Comparison of ENCODE assay signal across 12 cellular contexts in genomic region chr7:1943933-1944618, GRCh38.
DNase-seq lines count a peak whose midpoint lies in the region; ATAC-seq lines count a peak whose summit lies in the region.
"Had no signal": no experiment of that assay in that cellular context is flagged by ENCODE, and none has a peak within 500 bp of the region (broad histone marks: within the 10 kb centered on the region; RNA-seq: fewer than 3 reads in every experiment).

No MANE protein-coding gene starts in this region.

- no peak overlapping the region for H3K4me3 ChIP-seq in iPS-20b (ENCODE audit: low read length)
- H3K4me3 ChIP-seq: HAP-1, smooth muscle cell, stomach had no signal

- no peaks in the 10 kb centered on the region for H3K36me3 ChIP-seq in iPS-20b (ENCODE audit: insufficient read depth, low read depth, low read length)
- H3K36me3 ChIP-seq: HAP-1 had no signal

- peaks cover 13% of the 10 kb centered on the region; the same call in 1 of the 2 replicates for H3K4me1 ChIP-seq in iPS-20b (ENCODE audit: insufficient read depth, low read length)

- H3K27ac Mint-ChIP-seq in activated naive CD4-positive, alpha-beta T cell treated with anti-CD3 and anti-CD28 coated beads, Interleukin-2, amount 50 U/mL, for 24 hours = no peak overlapping the region
- peak overlapping the region; percentile 43 for H3K27ac Mint-ChIP-seq in activated CD8-positive, alpha-beta T cell treated with anti-CD3 and anti-CD28 coated beads, Interleukin-2, amount 10 ng/mL, durations not matched to agents 7 days and 5 days
- peak overlapping the region; percentile 37 for H3K27ac Mint-ChIP-seq in stimulated activated effector memory CD8-positive, alpha-beta T cell treated with anti-CD3 and anti-CD28 coated beads, Interleukin-12 subunit alpha, Interleukin-12 subunit beta, amount 100 ng/mL, for 72 hours
- H3K27ac Mint-ChIP-seq: activated T-cell treated with anti-CD3 and anti-CD28 coated beads, Interleukin-2, amount 50 U/mL, for 72 hours had no signal

- H3K4me3 Mint-ChIP-seq in activated naive CD4-positive, alpha-beta T cell treated with anti-CD3 and anti-CD28 coated beads, Interleukin-2, amount 50 U/mL, for 24 hours = peak overlapping the region; percentile 43
- H3K4me3 Mint-ChIP-seq in activated CD8-positive, alpha-beta T cell treated with anti-CD3 and anti-CD28 coated beads, Interleukin-2, amount 10 ng/mL, durations not matched to agents 7 days and 5 days = peak overlapping the region; percentile 35
- no peak overlapping the region for H3K4me3 Mint-ChIP-seq in stimulated activated effector memory CD8-positive, alpha-beta T cell treated with anti-CD3 and anti-CD28 coated beads, Interleukin-12 subunit alpha, Interleukin-12 subunit beta, amount 100 ng/mL, for 72 hours
- H3K4me3 Mint-ChIP-seq: activated T-cell treated with anti-CD3 and anti-CD28 coated beads, Interleukin-2, amount 50 U/mL, for 72 hours had no signal

- H3K4me1 Mint-ChIP-seq in activated naive CD4-positive, alpha-beta T cell treated with anti-CD3 and anti-CD28 coated beads, Interleukin-2, amount 50 U/mL, for 24 hours = peaks cover 50% of the 10 kb centered on the region
- peaks cover 61% of the 10 kb centered on the region for H3K4me1 Mint-ChIP-seq in activated CD8-positive, alpha-beta T cell treated with anti-CD3 and anti-CD28 coated beads, Interleukin-2, amount 10 ng/mL, durations not matched to agents 7 days and 5 days (ENCODE audit: low read depth)
- peaks cover 57% of the 10 kb centered on the region for H3K4me1 Mint-ChIP-seq in stimulated activated effector memory CD8-positive, alpha-beta T cell treated with anti-CD3 and anti-CD28 coated beads, Interleukin-12 subunit alpha, Interleukin-12 subunit beta, amount 100 ng/mL, for 72 hours

- H3K9ac ChIP-seq in iPS-20b (ENCODE audit: low read depth, low read length) = no peak overlapping the region

- no peaks in the 10 kb centered on the region for H3K27me3 Mint-ChIP-seq in activated naive CD4-positive, alpha-beta T cell treated with anti-CD3 and anti-CD28 coated beads, Interleukin-2, amount 50 U/mL, for 24 hours
- peaks cover 5% of the 10 kb centered on the region for H3K27me3 Mint-ChIP-seq in activated CD8-positive, alpha-beta T cell treated with anti-CD3 and anti-CD28 coated beads, Interleukin-2, amount 10 ng/mL, durations not matched to agents 7 days and 5 days (ENCODE audit: low read depth)

- H3K36me3 Mint-ChIP-seq in activated naive CD4-positive, alpha-beta T cell treated with anti-CD3 and anti-CD28 coated beads, Interleukin-2, amount 50 U/mL, for 24 hours = no peaks in the 10 kb centered on the region
- peaks cover 5% of the 10 kb centered on the region for H3K36me3 Mint-ChIP-seq in activated CD8-positive, alpha-beta T cell treated with anti-CD3 and anti-CD28 coated beads, Interleukin-2, amount 10 ng/mL, durations not matched to agents 7 days and 5 days (ENCODE audit: low read depth)
- peaks cover 12% of the 10 kb centered on the region for H3K36me3 Mint-ChIP-seq in stimulated activated effector memory CD8-positive, alpha-beta T cell treated with anti-CD3 and anti-CD28 coated beads, Interleukin-12 subunit alpha, Interleukin-12 subunit beta, amount 100 ng/mL, for 72 hours

- H3K27me3 ChIP-seq in iPS-20b (ENCODE audit: insufficient read depth, low read length) = no peaks in the 10 kb centered on the region
- H3K27me3 ChIP-seq: stomach had no signal

- no peak for DNase-seq in activated naive CD4-positive, alpha-beta T cell (lab: John Stamatoyannopoulos, UW)
- DNase-seq in activated CD8-positive, alpha-beta T cell treated with anti-CD3 and anti-CD28 coated beads, Interleukin-2, amount 10 ng/mL, durations not matched to agents 7 days and 5 days = peak; percentile 70
- DNase-seq in stimulated activated effector memory CD8-positive, alpha-beta T cell treated with anti-CD3 and anti-CD28 coated beads, Interleukin-12 subunit alpha, Interleukin-12 subunit beta, amount 100 ng/mL, for 72 hours (ENCODE audit: low spot score in 2 of 2) = no peak
- DNase-seq: activated T-cell treated with anti-CD3 and anti-CD28 coated beads, Interleukin-2, amount 50 U/mL, for 72 hours; stomach had no signal

- CTCF ChIA-PET in activated CD8-positive, alpha-beta T cell treated with anti-CD3 and anti-CD28 coated beads, Interleukin-2, amount 10 ng/mL, durations not matched to agents 7 days and 5 days (lab: Charles Lee) = no interaction called here

- ATAC-seq in activated CD8-positive, alpha-beta T cell treated with anti-CD3 and anti-CD28 coated beads, Interleukin-2, amount 10 ng/mL, durations not matched to agents 7 days and 5 days = no peak
- no peak for ATAC-seq in stimulated activated effector memory CD8-positive, alpha-beta T cell treated with anti-CD3 and anti-CD28 coated beads, Interleukin-12 subunit alpha, Interleukin-12 subunit beta, amount 100 ng/mL, for 72 hours
- ATAC-seq in HG03045 (IDR thresholded peaks at IDR 0.05; ENCODE audit: unreplicated experiment) (no peak), HG03571 (IDR thresholded peaks at IDR 0.05; ENCODE audit: unreplicated experiment) (no peak), GM21529 (IDR thresholded peaks at IDR 0.05; ENCODE audit: unreplicated experiment) (no peak)
- ATAC-seq: activated T-cell treated with anti-CD3 and anti-CD28 coated beads, Interleukin-2, amount 50 U/mL, for 72 hours had no signal

- POLR2A ChIA-PET in activated CD8-positive, alpha-beta T cell treated with anti-CD3 and anti-CD28 coated beads, Interleukin-2, amount 10 ng/mL, durations not matched to agents 7 days and 5 days (lab: Charles Lee) = no interaction called here

- peak overlapping the region; percentile 29 for H3K27ac ChIP-seq in iPS-20b (ENCODE audit: low read length)
- H3K27ac ChIP-seq: stomach had no signal

- H3K9me3 Mint-ChIP-seq in activated naive CD4-positive, alpha-beta T cell treated with anti-CD3 and anti-CD28 coated beads, Interleukin-2, amount 50 U/mL, for 24 hours = no peaks in the 10 kb centered on the region
- H3K9me3 Mint-ChIP-seq in activated CD8-positive, alpha-beta T cell treated with anti-CD3 and anti-CD28 coated beads, Interleukin-2, amount 10 ng/mL, durations not matched to agents 7 days and 5 days (ENCODE audit: insufficient read depth) = no peaks in the 10 kb centered on the region
- H3K9me3 Mint-ChIP-seq in stimulated activated effector memory CD8-positive, alpha-beta T cell treated with anti-CD3 and anti-CD28 coated beads, Interleukin-12 subunit alpha, Interleukin-12 subunit beta, amount 100 ng/mL, for 72 hours = no peaks in the 10 kb centered on the region
- H3K9me3 Mint-ChIP-seq: activated T-cell treated with anti-CD3 and anti-CD28 coated beads, Interleukin-2, amount 50 U/mL, for 72 hours had no signal

- no peaks in the 10 kb centered on the region for H3K9me3 ChIP-seq in iPS-20b (ENCODE audit: insufficient read depth, low read depth, low read length)
- H3K9me3 ChIP-seq: HAP-1, stomach had no signal
